23 cellular contexts compared by ENCODE assay signal in the genomic region with DNA sequence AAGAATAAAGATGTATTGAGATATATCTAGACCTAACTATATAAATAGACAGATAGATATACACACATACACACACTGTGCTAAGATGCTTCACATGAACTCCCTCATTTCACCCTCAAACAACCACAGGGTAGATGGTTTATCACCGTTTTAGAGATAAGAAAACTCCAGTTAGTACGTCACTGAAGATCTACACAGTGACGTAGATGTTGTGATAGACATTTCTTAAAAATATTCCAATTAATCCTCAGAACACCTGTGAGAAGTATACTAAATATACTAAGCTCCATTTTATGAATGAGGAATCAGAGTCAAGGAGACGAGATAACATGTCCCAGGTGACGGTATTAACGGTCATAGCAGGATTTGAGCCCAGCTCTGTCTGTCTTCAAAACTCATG. TPM values are rescaled to one million over a fixed set of nuclear protein-coding genes. Genes with fewer than 3 reads are reported as not detected.
DNase-seq lines count a peak whose midpoint lies in the region; ATAC-seq, FAIRE-seq and TF ChIP-seq lines count a peak whose summit lies in the region.
"Had no signal": no experiment of that assay in that cellular context is flagged by ENCODE, and none has a peak within 500 bp of the region (broad histone marks: within the 10 kb centered on the region; RNA-seq: fewer than 3 reads in every experiment).

No MANE protein-coding gene starts in this region.

- CTCF ChIA-PET in HepG2 (lab: Yijun Ruan, JAX; ENCODE audit: low intra/inter-chr PET ratio, low total read pairs) = no interaction called here

- TF ChIP-seq EP300 in HepG2 (IDR thresholded peaks at IDR 0.05; ENCODE audit: low read depth in 2 of 2, low read length in 2 of 2) = no peak
- no peak for TF ChIP-seq EP300 in HepG2 (CRISPR knock-in tag; IDR thresholded peaks at IDR 0.05; ENCODE audit: borderline replicate concordance)
- TF ChIP-seq EP300 in gastroesophageal sphincter (IDR thresholded peaks at IDR 0.05) = no peak
- TF ChIP-seq EP300 in upper lobe of left lung (IDR thresholded peaks at IDR 0.05) = no peak

- H2AFZ ChIP-seq in HepG2 (ENCODE audit: low read length) = no peak overlapping the region

- intact Hi-C loops in HepG2 (cut with micrococcal nuclease; ENCODE audit: unreplicated experiment) (no loop called here), right lobe of liver (cut with DNase I) (no loop called here)

- TF ChIP-seq CTCF in HepG2 (CRISPR knock-in tag; IDR thresholded peaks at IDR 0.05) (no peak), right lobe of liver (IDR thresholded peaks at IDR 0.05) (no peak), gastroesophageal sphincter (IDR thresholded peaks at IDR 0.05) (no peak), upper lobe of left lung (IDR thresholded peaks at IDR 0.05) (no peak)

- H3K4me1 ChIP-seq in HepG2 (ENCODE audit: insufficient read depth, low read length) = peaks cover 21% of the 10 kb centered on the region
- H3K4me1 ChIP-seq in right lobe of liver = peaks cover 0 to 12% (median 0%) of the 10 kb centered on the region in 4 donors
- H3K4me1 ChIP-seq in gastroesophageal sphincter = peaks cover 0 to 47% (median 4%) of the 10 kb centered on the region in 3 donors
- no peaks in the 10 kb centered on the region for H3K4me1 ChIP-seq in upper lobe of left lung

- H4K20me1 ChIP-seq in HepG2 (ENCODE audit: insufficient read depth, low read length) = no peaks in the 10 kb centered on the region

- H3K9me3 ChIP-seq in HepG2 (ENCODE audit: low read length) (no peaks in the 10 kb centered on the region), right lobe of liver (no peaks in the 10 kb centered on the region), gastroesophageal sphincter (no peaks in the 10 kb centered on the region), upper lobe of left lung (no peaks in the 10 kb centered on the region)

- H3K4me3 ChIP-seq in HepG2 (replicated peaks in 1 of 3; ENCODE audit: insufficient read depth in 1 of 3, low read depth in 2 of 3, low read length in 3 of 3) (no peak overlapping the region), right lobe of liver (no peak overlapping the region), gastroesophageal sphincter (no peak overlapping the region), upper lobe of left lung (no peak overlapping the region)

- no peaks in the 10 kb centered on the region for H3K36me3 ChIP-seq in HepG2 (replicated peaks in 1 of 2; ENCODE audit: control insufficient read depth in 1 of 2, insufficient read depth in 2 of 2, low read length in 2 of 2)
- H3K36me3 ChIP-seq in right lobe of liver = no peaks in the 10 kb centered on the region
- no peaks in the 10 kb centered on the region for H3K36me3 ChIP-seq in gastroesophageal sphincter
- H3K36me3 ChIP-seq in upper lobe of left lung = no peaks in the 10 kb centered on the region

- H3K27ac ChIP-seq in HepG2 (ENCODE audit: extremely low read length, insufficient read depth, low read length) = no peak overlapping the region
- H3K27ac ChIP-seq in right lobe of liver = no peak overlapping the region
- peak overlapping the region in 3 of 4 donors; percentile 15 to 20 (median 18) for H3K27ac ChIP-seq in gastroesophageal sphincter
- H3K27ac ChIP-seq in upper lobe of left lung = peak overlapping the region in 3 of 4 donors; percentile 8 to 24 (median 21)

- POLR2A ChIA-PET in HepG2 (lab: Yijun Ruan, JAX) = no interaction called here

- TF ChIP-seq RAD21 in HepG2 (CRISPR knock-in tag; IDR thresholded peaks at IDR 0.05) = no peak

- in situ Hi-C loops in HepG2 (cut with HindIII; ENCODE audit: extremely low pct_ligation_motif_present, low pct_unique_long_range_greater_than_20kb) = no loop called here

- no TSS peak for BruUV-seq in HepG2 (replicated peaks; lab: Mats Ljungman, UMichigan)

- H3K27me3 ChIP-seq in HepG2 (ENCODE audit: control insufficient read depth in 1 of 2, insufficient read depth in 2 of 2, low read length in 2 of 2) (no peaks in the 10 kb centered on the region), right lobe of liver (no peaks in the 10 kb centered on the region), gastroesophageal sphincter (no peaks in the 10 kb centered on the region), upper lobe of left lung (no peaks in the 10 kb centered on the region)

- DNase-seq in HepG2 (ENCODE audit: low spot score) = no peak
- DNase-seq in right lobe of liver = no peak
- DNase-seq in upper lobe of left lung = no peak
- DNase-seq in RCC 7860 (ENCODE audit: low spot score) = no peak
- no peak for DNase-seq in stimulated activated CD4-positive, alpha-beta T cell treated with anti-CD3 and anti-CD28 coated beads, Interleukin-12 subunit alpha, Interleukin-12 subunit beta, amount 100 ng/mL, for 4 hours
- DNase-seq: 8988T; C1 segment of cervical spinal cord; Calu3; CD4-positive, alpha-beta memory T cell; COR-L47; DMS53; DMS79 treated with DMSO at 0.1 percent for 48 hours; GF-D8; H9 had no signal

- TF ChIP-seq POLR2A in HepG2 (IDR thresholded peaks at IDR 0.05; ENCODE audit: insufficient read depth in 1 of 2, low read depth in 2 of 2, low read length in 2 of 2) (no peak), right lobe of liver (IDR thresholded peaks at IDR 0.05) (no peak), gastroesophageal sphincter (IDR thresholded peaks at IDR 0.05) (no peak), upper lobe of left lung (IDR thresholded peaks at IDR 0.05) (no peak)

- ATAC-seq in HepG2 (no peak; the same call in 2 of the 3 replicates), right lobe of liver (no peak), gastroesophageal sphincter (no peak), upper lobe of left lung (ENCODE audit: low FRiP score in 2 of 2) (no peak)
- ATAC-seq: HCT116 had no signal

- FAIRE-seq in HepG2 (lab: Jason Lieb, UNC) (no peak), RCC 7860 (lab: Jason Lieb, UNC) (no peak)
- FAIRE-seq: GM12891, GM18507 had no signal

- H3K4me2 ChIP-seq in HepG2 (ENCODE audit: low read depth, low read length) = no peak overlapping the region

- H3K79me2 ChIP-seq in HepG2 (ENCODE audit: insufficient read depth, low read length) = no peaks in the 10 kb centered on the region

- 54% methylated on average over 6 of the region's 6 CpGs for WGBS in HepG2 (ENCODE audit: low lambda C conversion rate)
- WGBS in right lobe of liver (ENCODE audit: insufficient coverage, low coverage, low lambda C conversion rate, missing lambda C conversion rate) = 58% methylated on average over 4 of the region's 6 CpGs
- WGBS in gastroesophageal sphincter (ENCODE audit: low coverage in 1 of 2), 2 donors = 64 to 70% methylated on average over 4 to 6 of the region's 6 CpGs
- WGBS in upper lobe of left lung, 2 donors = 84 to 91% methylated on average over 6 of the region's 6 CpGs

- no peak overlapping the region for H3K9ac ChIP-seq in HepG2 (ENCODE audit: insufficient read depth, low read depth, low read length)

TF ChIP-seq in HepG2, 621 proteins besides CTCF, POLR2A, EP300 and RAD21:
- no peak for TF ChIP-seq ZNF329 (CRISPR knock-in tag; IDR thresholded peaks at IDR 0.05; ENCODE audit: low read depth)
- TF ChIP-seq ELF3 (CRISPR knock-in tag; IDR thresholded peaks at IDR 0.05) = no peak
- TF ChIP-seq CREB1 (IDR thresholded peaks at IDR 0.05) = peak; percentile 71
- no peak for TF ChIP-seq CREB1 (CRISPR knock-in tag; IDR thresholded peaks at IDR 0.05)
- TF ChIP-seq STAT5B (CRISPR knock-in tag; IDR thresholded peaks at IDR 0.05) = no peak

RNA-seq across cellular contexts. Expression of gene CCDC60, which starts 31.5 kb away (rescaled TPM):
- total RNA-seq in HepG2 (2016; rRNA removed; fragmentation: Illumina TruSeq; extraction: Trizol) = not detected in 2 replicates
- not detected in 2 replicates for total RNA-seq in HepG2 (2016; cell fraction: cytosol; rRNA removed; fragmentation: Illumina TruSeq; extraction: Trizol; ENCODE audit: low read depth)
- total RNA-seq in HepG2 (2016; cell fraction: insoluble cytoplasmic fraction; rRNA removed; fragmentation: Illumina TruSeq; extraction: Trizol) = not detected in 2 replicates
- not detected in 2 replicates for total RNA-seq in HepG2 (2016; cell fraction: membrane; rRNA removed; fragmentation: Illumina TruSeq; extraction: Trizol)
- not detected in 2 replicates for total RNA-seq in HepG2 (2016; cell fraction: nucleus; rRNA removed; fragmentation: Illumina TruSeq; extraction: Trizol)
- not detected in 2 replicates for polyA plus RNA-seq in HepG2 (2011; rRNA removed)
- polyA plus RNA-seq in HepG2 (2011; cell fraction: cytosol; rRNA removed) = not detected in 2 replicates
- not detected in 2 replicates for polyA plus RNA-seq in HepG2 (2011; cell fraction: nucleus; rRNA removed)
- not detected in 2 replicates for polyA plus RNA-seq in HepG2 (2012)
- polyA plus RNA-seq in HepG2 (2016; cell fraction: cytosol; fragmentation: Illumina TruSeq; extraction: Trizol; ENCODE audit: low read depth) = not detected in 2 replicates
- not detected in 2 replicates for polyA plus RNA-seq in HepG2 (2016; cell fraction: insoluble cytoplasmic fraction; fragmentation: Illumina TruSeq; extraction: Trizol; ENCODE audit: low read depth)
- not detected in 2 replicates for polyA plus RNA-seq in HepG2 (2016; cell fraction: membrane; fragmentation: Illumina TruSeq; extraction: Trizol; ENCODE audit: low read depth)
- not detected in 2 replicates for polyA plus RNA-seq in HepG2 (2016; cell fraction: nucleus; fragmentation: Illumina TruSeq; extraction: Trizol; ENCODE audit: insufficient read depth, low read depth)
- polyA minus RNA-seq in HepG2 (2011; rRNA and poly(A)+ RNA removed; ENCODE audit: low replicate concordance) = not detected in 2 replicates
- polyA minus RNA-seq in HepG2 (2011; cell fraction: cytosol; rRNA and poly(A)+ RNA removed) = not detected in 2 replicates
- polyA minus RNA-seq in HepG2 (2011; cell fraction: nucleus; rRNA and poly(A)+ RNA removed) = not detected in 2 replicates
- total RNA-seq in right lobe of liver = not detected
- under 1 TPM in 1 of 4 donors, not detected in 3; 0.40 TPM for total RNA-seq in gastroesophageal sphincter
- total RNA-seq in upper lobe of left lung = 10 to 100 TPM in 2 of 6 donors, 1 to 10 TPM in 1, under 1 TPM in 2, not detected in 1; 0.76 to 12.5 (median 2.3) TPM
- total RNA-seq: A673; Calu3; CD4-positive, alpha-beta memory T cell; Daoy; G401; H4 had no signal
- polyA plus RNA-seq: BJ; CD4-positive, alpha-beta memory T cell had no signal

Comparison
In these comparisons a context has a peak if more than half of its experiments do, and no peak if none do; other contexts are left out.
1. H3K27ac ChIP-seq: peak in gastroesophageal sphincter (3 of 4) and upper lobe of left lung (3 of 4); none in HepG2 (single experiment) and right lobe of liver (0 of 3).